1 cellular context compared by ENCODE assay signal in genomic region chr9:16075695-16076094, GRCh38.
TF ChIP-seq lines count a peak whose summit lies in the region.

No MANE protein-coding gene starts in this region.

TF ChIP-seq in IMR-90, 13 proteins besides CTCF, POLR2A, EP300 and RAD21 (continued from another document):
- TF ChIP-seq, protein P1, sequence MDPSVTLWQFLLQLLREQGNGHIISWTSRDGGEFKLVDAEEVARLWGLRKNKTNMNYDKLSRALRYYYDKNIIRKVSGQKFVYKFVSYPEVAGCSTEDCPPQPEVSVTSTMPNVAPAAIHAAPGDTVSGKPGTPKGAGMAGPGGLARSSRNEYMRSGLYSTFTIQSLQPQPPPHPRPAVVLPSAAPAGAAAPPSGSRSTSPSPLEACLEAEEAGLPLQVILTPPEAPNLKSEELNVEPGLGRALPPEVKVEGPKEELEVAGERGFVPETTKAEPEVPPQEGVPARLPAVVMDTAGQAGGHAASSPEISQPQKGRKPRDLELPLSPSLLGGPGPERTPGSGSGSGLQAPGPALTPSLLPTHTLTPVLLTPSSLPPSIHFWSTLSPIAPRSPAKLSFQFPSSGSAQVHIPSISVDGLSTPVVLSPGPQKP (IDR thresholded peaks at IDR 0.05; ENCODE audit: borderline replicate concordance, low read depth, low read length) = no peak
- TF ChIP-seq MAFK (IDR thresholded peaks at IDR 0.05; ENCODE audit: low read depth, low read length) = no peak
- no peak for TF ChIP-seq CHD1 (IDR thresholded peaks at IDR 0.05; ENCODE audit: low read depth, low read length)
- TF ChIP-seq MAZ (IDR thresholded peaks at IDR 0.05; ENCODE audit: borderline replicate concordance, low read depth, low read length) = no peak
